ENCODE assay signal across 1 cellular context in the genomic region with DNA sequence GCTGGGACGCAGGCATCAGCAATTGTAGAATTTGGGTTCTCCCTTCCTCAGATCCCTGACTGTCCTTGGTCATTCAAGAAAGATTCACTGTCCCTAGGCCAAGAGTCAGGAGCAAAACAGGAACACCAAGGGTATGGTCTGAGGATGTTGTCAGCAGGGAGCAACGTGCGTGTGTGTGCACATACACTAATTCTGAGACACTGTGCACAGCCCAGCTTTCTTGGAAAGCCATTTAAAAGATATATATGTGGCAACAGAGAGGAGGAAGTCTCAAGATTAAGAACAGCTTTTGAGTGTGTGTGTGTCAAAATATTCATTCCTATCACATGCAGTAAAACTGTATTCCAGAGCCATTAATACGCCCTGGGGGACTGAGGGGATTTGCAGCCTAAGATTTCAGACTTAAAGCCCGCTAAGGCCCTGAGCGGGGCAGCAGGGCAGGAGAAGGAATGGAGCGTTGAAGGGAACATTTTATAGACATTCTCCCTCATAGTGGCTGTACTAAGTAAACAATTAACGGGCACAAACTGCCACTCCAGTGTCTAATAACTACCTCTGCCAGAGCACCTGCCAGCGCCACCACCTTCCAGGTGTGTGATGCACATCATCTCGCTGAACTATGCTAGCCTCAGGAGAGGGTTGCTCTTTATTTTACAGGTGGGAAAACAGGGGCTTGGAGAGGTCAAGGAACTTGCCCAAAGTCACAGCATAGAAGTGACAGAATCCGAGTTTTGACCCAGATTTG.
TF ChIP-seq lines count a peak whose summit lies in the region.

No MANE protein-coding gene starts in this region.

TF ChIP-seq in A549, 52 proteins besides CTCF, POLR2A, EP300 and RAD21 (continued from another document):
- TF ChIP-seq, protein P1, sequence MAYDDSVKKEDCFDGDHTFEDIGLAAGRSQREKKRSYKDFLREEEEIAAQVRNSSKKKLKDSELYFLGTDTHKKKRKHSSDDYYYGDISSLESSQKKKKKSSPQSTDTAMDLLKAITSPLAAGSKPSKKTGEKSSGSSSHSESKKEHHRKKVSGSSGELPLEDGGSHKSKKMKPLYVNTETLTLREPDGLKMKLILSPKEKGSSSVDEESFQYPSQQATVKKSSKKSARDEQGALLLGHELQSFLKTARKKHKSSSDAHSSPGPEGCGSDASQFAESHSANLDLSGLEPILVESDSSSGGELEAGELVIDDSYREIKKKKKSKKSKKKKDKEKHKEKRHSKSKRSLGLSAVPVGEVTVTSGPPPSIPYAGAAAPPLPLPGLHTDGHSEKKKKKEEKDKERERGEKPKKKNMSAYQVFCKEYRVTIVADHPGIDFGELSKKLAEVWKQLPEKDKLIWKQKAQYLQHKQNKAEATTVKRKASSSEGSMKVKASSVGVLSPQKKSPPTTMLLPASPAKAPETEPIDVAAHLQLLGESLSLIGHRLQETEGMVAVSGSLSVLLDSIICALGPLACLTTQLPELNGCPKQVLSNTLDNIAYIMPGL (CRISPR knock-in tag; IDR thresholded peaks at IDR 0.05; ENCODE audit: borderline replicate concordance), result no peak
- TF ChIP-seq NPAS2 (CRISPR knock-in tag; IDR thresholded peaks at IDR 0.05; ENCODE audit: borderline replicate concordance), result no peak
- TF ChIP-seq BHLHE40 (IDR thresholded peaks at IDR 0.05; ENCODE audit: low read depth, low read length), result no peak
- TF ChIP-seq RCOR1 (IDR thresholded peaks at IDR 0.05; ENCODE audit: low read depth, low read length), result no peak
- no peak for TF ChIP-seq KDM1A (IDR thresholded peaks at IDR 0.05; ENCODE audit: low read depth)
- no peak for TF ChIP-seq GATA3 (IDR thresholded peaks at IDR 0.05; ENCODE audit: borderline replicate concordance)
- no peak for TF ChIP-seq PHF8 (IDR thresholded peaks at IDR 0.05; ENCODE audit: borderline replicate concordance, low read depth)
- no peak for TF ChIP-seq SMC3 (IDR thresholded peaks at IDR 0.05)
- TF ChIP-seq EHF (CRISPR knock-in tag; IDR thresholded peaks at IDR 0.05), result no peak
TF ChIP-seq in A549: peak in this region for 0.
